ENCODE assay signal across 1 cellular context in the genomic region with DNA sequence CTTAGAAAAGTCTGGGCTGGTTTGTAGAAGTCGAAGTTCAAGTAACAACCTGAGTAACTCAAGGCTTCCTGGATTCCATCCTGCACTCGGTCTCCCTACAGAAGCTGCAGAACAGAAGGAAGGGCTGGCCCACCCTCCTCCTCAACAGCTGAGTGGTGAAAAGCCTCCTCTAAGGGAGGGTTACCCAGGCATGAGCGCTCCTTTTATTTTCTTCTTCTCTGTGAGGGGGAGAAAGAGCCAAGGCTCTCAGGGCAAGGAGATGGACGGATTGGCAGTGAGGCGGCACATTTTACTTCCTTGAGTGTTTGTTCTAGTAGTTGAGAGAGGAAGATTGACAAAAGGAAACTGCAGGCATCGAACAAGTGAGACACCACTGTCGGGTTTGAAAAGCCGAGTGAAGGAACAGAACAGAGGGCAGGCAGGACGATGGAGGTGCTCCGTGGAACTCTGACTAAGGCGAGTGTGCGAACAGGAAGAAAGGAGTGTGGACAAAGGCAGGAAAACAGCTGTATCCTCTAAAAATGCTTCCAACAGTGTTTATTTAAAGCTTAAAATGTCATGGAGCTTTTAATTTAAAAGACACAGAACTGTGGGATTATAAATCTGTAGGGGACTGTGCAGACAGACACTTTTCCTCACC.
TF ChIP-seq lines count a peak whose summit lies in the region.

No MANE protein-coding gene starts in this region.

TF ChIP-seq in IMR-90, 13 proteins besides CTCF, POLR2A, EP300 and RAD21 (continued from another document):
- no peak for TF ChIP-seq FOS (IDR thresholded peaks at IDR 0.05; ENCODE audit: low read depth, low read length)
- TF ChIP-seq MAFK (IDR thresholded peaks at IDR 0.05; ENCODE audit: low read depth, low read length): no peak
- TF ChIP-seq RCOR1 (IDR thresholded peaks at IDR 0.05; ENCODE audit: insufficient replicate concordance, low read length): no peak
- TF ChIP-seq, protein P1, sequence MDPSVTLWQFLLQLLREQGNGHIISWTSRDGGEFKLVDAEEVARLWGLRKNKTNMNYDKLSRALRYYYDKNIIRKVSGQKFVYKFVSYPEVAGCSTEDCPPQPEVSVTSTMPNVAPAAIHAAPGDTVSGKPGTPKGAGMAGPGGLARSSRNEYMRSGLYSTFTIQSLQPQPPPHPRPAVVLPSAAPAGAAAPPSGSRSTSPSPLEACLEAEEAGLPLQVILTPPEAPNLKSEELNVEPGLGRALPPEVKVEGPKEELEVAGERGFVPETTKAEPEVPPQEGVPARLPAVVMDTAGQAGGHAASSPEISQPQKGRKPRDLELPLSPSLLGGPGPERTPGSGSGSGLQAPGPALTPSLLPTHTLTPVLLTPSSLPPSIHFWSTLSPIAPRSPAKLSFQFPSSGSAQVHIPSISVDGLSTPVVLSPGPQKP (IDR thresholded peaks at IDR 0.05; ENCODE audit: borderline replicate concordance, low read depth, low read length): no peak
- TF ChIP-seq MXI1 (IDR thresholded peaks at IDR 0.05; ENCODE audit: borderline replicate concordance, low read depth, low read length): no peak
- TF ChIP-seq MAZ (IDR thresholded peaks at IDR 0.05; ENCODE audit: borderline replicate concordance, low read depth, low read length): no peak
- no peak for TF ChIP-seq CEBPB (IDR thresholded peaks at IDR 0.05; ENCODE audit: low read depth, low read length)
- no peak for TF ChIP-seq SMC3 (IDR thresholded peaks at IDR 0.05; ENCODE audit: low read depth, low read length)
TF ChIP-seq in IMR-90: peak in this region for 0.
